In genomic region chr9:133647148-133647547, GRCh38 we compare ENCODE assay signal across 32 cellular contexts. TPM values are rescaled to one million over a fixed set of nuclear protein-coding genes. Genes with fewer than 3 reads are reported as not detected.
"Had no signal": no experiment of that assay in that cellular context is flagged by ENCODE, and none has a peak within 500 bp of the region (broad histone marks: within the 10 kb centered on the region; RNA-seq: fewer than 3 reads in every experiment).

No MANE protein-coding gene starts in this region.

- H3K4me3 ChIP-seq: gastroesophageal sphincter, right atrium auricular region, smooth muscle cell, suprapubic skin, tibial artery had no signal

- H3K9me3 ChIP-seq: gastroesophageal sphincter, right atrium auricular region, suprapubic skin, tibial artery had no signal

- H3K27ac ChIP-seq: gastroesophageal sphincter, right atrium auricular region, suprapubic skin, tibial artery had no signal

- FAIRE-seq: endothelial cell of umbilical vein, keratinocyte, urothelium cell line had no signal

- ATAC-seq: activated CD8-positive, alpha-beta T cell treated with anti-CD3 and anti-CD28 coated beads for 36 hours; activated T-cell treated with anti-CD3 and anti-CD28 coated beads, Interleukin-2, amount 50 U/mL, for 4 hours; activated T-helper 17 cell treated with anti-CD3 and anti-CD28 coated beads, Interleukin-2, amount 50 U/mL, for 72 hours; gastroesophageal sphincter; left colon; stimulated activated naive B cell treated with anti-CD40 and anti-IgM and Interleukin-4, amounts not matched to agents 10 μg/mL and 1 μg/mL and 100 μg/mL, for 72 hours had no signal

- H3K36me3 ChIP-seq: gastroesophageal sphincter, right atrium auricular region, suprapubic skin, tibial artery had no signal

- H3K4me1 ChIP-seq: gastroesophageal sphincter, right atrium auricular region, suprapubic skin, tibial artery had no signal

- DNase-seq: activated B cell treated with CpG ODN at 0.5 μM for 24 hours; activated CD4-positive, alpha-beta T cell treated with anti-CD3 and anti-CD28 coated beads, Interleukin-2, amount 50 U/mL, for 1 hour; activated CD8-positive, alpha-beta T cell treated with anti-CD3 and anti-CD28 coated beads for 36 hours; activated gamma-delta T cell treated with Interleukin-2 at 50 U/mL for 16 hours; activated naive CD4-positive, alpha-beta T cell treated with anti-CD3 and anti-CD28 coated beads, Interleukin-2, amount 50 U/mL, for 16 hours; activated T-cell treated with anti-CD3 and anti-CD28 coated beads, Interleukin-2, amount 50 U/mL, for 4 hours; amygdala; central memory CD4-positive, alpha-beta T cell; hippocampal formation; left colon; midbrain; naive thymus-derived CD8-positive, alpha-beta T cell; stimulated activated CD4-positive, alpha-beta T cell treated with anti-CD3 and anti-CD28 coated beads, Interleukin-15, amount 100 ng/mL, for 24 hours; stimulated activated CD4-positive, alpha-beta T cell treated with anti-CD3 and anti-CD28 coated beads, Interleukin-2, amount 100 ng/mL, for 24 hours; stimulated activated naive B cell treated with anti-CD40 and anti-IgM and Interleukin-4, amounts not matched to agents 10 μg/mL and 1 μg/mL and 100 μg/mL, for 72 hours; T-helper 2 cell; tibial artery had no signal

RNA-seq across cellular contexts. Expression of gene DBH, which starts 11.0 kb away (rescaled TPM):
- total RNA-seq: activated B cell treated with CpG ODN at 0.5 μM for 24 hours; activated CD8-positive, alpha-beta T cell treated with anti-CD3 and anti-CD28 coated beads for 36 hours; activated T-cell treated with anti-CD3 and anti-CD28 coated beads, Interleukin-2, amount 50 U/mL, for 4 hours; activated T-helper 17 cell treated with anti-CD3 and anti-CD28 coated beads, Interleukin-2, amount 50 U/mL, for 72 hours; endothelial cell of umbilical vein; fibroblast of lung; fibroblast of villous mesenchyme; gastroesophageal sphincter; left colon; naive thymus-derived CD8-positive, alpha-beta T cell; pulmonary artery endothelial cell; right atrium auricular region; smooth muscle cell; suprapubic skin had no signal
- polyA plus RNA-seq: endothelial cell of umbilical vein; fibroblast of lung; keratinocyte; naive thymus-derived CD8-positive, alpha-beta T cell had no signal

RNA-seq across cellular contexts. Expression of gene FAM163B, which starts 38.0 kb away (rescaled TPM):
- total RNA-seq: activated B cell treated with CpG ODN at 0.5 μM for 24 hours; activated CD8-positive, alpha-beta T cell treated with anti-CD3 and anti-CD28 coated beads for 36 hours; activated T-cell treated with anti-CD3 and anti-CD28 coated beads, Interleukin-2, amount 50 U/mL, for 4 hours; activated T-helper 17 cell treated with anti-CD3 and anti-CD28 coated beads, Interleukin-2, amount 50 U/mL, for 72 hours; endothelial cell of umbilical vein; fibroblast of lung; fibroblast of villous mesenchyme; gastroesophageal sphincter; lower leg skin; naive thymus-derived CD8-positive, alpha-beta T cell; neural crest cell; omental fat pad; pulmonary artery endothelial cell; suprapubic skin had no signal
- polyA plus RNA-seq: endothelial cell of umbilical vein; esophagus; fibroblast of lung; keratinocyte; naive thymus-derived CD8-positive, alpha-beta T cell had no signal
